ENCODE assay signal across 8 cellular contexts in genomic region chr11:112797653-112798293, GRCh38.
A peak's percentile ranks its signal among the peaks of the same experiment; 100 is the strongest.
DNase-seq lines count a peak whose midpoint lies in the region; ATAC-seq, FAIRE-seq and TF ChIP-seq lines count a peak whose summit lies in the region.

No MANE protein-coding gene starts in this region.

- no peaks in the 10 kb centered on the region for H3K27me3 ChIP-seq in pancreas

- peak overlapping the region in 1 of 4 donors; percentile 42 for H3K27ac ChIP-seq in pancreas

- peak; percentile 6 for DNase-seq in NCI-H1694 (lab: John Stamatoyannopoulos, UW)
- no peak for DNase-seq in NCI-H1694 treated with DMSO at 0.1 percent for 48 hours (lab: John Stamatoyannopoulos, UW)
- DNase-seq in HFF-Myc (ENCODE audit: extremely low read depth, low read depth), result no peak
- peak; percentile 34 to 56 for DNase-seq in NOMO-1 (lab: John Stamatoyannopoulos, UW; ENCODE audit: unreplicated experiment in 2 of 2)
- peak; percentile 40 for DNase-seq in epithelial cell of esophagus (ENCODE audit: low read depth)
- DNase-seq in pancreas, result peak in 2 of 6 donors; percentile 7 to 26
- DNase-seq in left colon, result no peak
- no peak for DNase-seq in epidermal melanocyte (ENCODE audit: insufficient read length, low spot score)

- H3K4me3 ChIP-seq in HFF-Myc (replicated peaks; ENCODE audit: low read depth, low read length) (no peak overlapping the region), epithelial cell of esophagus (ENCODE audit: low read length) (no peak overlapping the region), pancreas (no peak overlapping the region)

- TF ChIP-seq CTCF in HFF-Myc (IDR thresholded peaks at IDR 0.05; ENCODE audit: low read depth, low read length, missing control alignments), result peak; percentile 20
- TF ChIP-seq CTCF in epithelial cell of esophagus (IDR thresholded peaks at IDR 0.05; ENCODE audit: insufficient read depth, low read depth, low read length, missing control alignments), result no peak
- peak in 2 of 4 donors; percentile 13 to 17 for TF ChIP-seq CTCF in pancreas (IDR thresholded peaks at IDR 0.05)

- intact Hi-C loops in pancreas (cut with DNase I) (no loop called here), left colon (cut with DNase I, micrococcal nuclease) (no loop called here)

- H3K4me1 ChIP-seq in pancreas, result no peaks in the 10 kb centered on the region

- WGBS in pancreas, 2 donors, result 54 to 66% methylated on average over 14 of the region's 14 CpGs

- ATAC-seq in pancreas (peak in 3 of 4 donors; percentile 39 to 60 (median 58)), left colon (no peak)

- H3K9me3 ChIP-seq in pancreas, result no peaks in the 10 kb centered on the region

- H3K36me3 ChIP-seq in pancreas, result no peaks in the 10 kb centered on the region

- FAIRE-seq in pancreas (lab: Jason Lieb, UNC), result no peak

Comparison
In these comparisons a context has a peak if more than half of its experiments do, and no peak if none do; other contexts are left out.
1. DNase-seq: peak in NCI-H1694 (single experiment), NOMO-1 (2 of 2) and epithelial cell of esophagus (single experiment); none in NCI-H1694 treated with DMSO at 0.1 percent for 48 hours (single experiment), HFF-Myc (single experiment), left colon (0 of 2) and epidermal melanocyte (single experiment).